ENCODE assay signal across 1 cellular context in the genomic region with DNA sequence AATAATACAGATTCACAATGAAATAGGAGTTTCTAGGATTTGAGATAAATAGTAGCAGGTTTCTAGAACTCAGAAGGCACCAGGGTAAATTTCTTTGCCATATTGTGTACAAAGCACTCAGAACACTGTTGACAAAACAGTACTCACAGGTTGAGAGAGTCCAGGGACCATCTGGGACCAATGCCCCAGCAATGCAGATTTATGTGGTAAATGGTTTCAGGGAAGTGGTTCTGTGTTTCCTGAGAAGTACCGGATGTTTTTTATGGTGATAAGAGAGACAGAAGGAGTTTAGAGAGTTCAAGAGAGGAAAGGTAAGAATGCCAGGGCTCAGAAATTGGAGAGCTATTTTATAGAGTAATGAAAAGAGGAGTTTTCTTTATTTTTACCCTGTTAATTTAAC.
TF ChIP-seq lines count a peak whose summit lies in the region.

No MANE protein-coding gene starts in this region.

TF ChIP-seq in HepG2, 621 proteins besides CTCF, POLR2A, EP300 and RAD21 (continued from another document and continues in another):
- no peak for TF ChIP-seq ZNF552 (CRISPR knock-in tag; IDR thresholded peaks at IDR 0.05; ENCODE audit: borderline replicate concordance)
- no peak for TF ChIP-seq MLXIP (CRISPR knock-in tag; IDR thresholded peaks at IDR 0.05; ENCODE audit: borderline replicate concordance)
- TF ChIP-seq ZNF713 (CRISPR knock-in tag; IDR thresholded peaks at IDR 0.05): no peak
- no peak for TF ChIP-seq ZNF296 (CRISPR knock-in tag; conservative IDR thresholded peaks at IDR 0.05)
- TF ChIP-seq HMG20A (CRISPR knock-in tag; IDR thresholded peaks at IDR 0.05; ENCODE audit: borderline replicate concordance): peak; percentile 13; the same call in 1 of the 2 replicates
- TF ChIP-seq, protein P1, sequence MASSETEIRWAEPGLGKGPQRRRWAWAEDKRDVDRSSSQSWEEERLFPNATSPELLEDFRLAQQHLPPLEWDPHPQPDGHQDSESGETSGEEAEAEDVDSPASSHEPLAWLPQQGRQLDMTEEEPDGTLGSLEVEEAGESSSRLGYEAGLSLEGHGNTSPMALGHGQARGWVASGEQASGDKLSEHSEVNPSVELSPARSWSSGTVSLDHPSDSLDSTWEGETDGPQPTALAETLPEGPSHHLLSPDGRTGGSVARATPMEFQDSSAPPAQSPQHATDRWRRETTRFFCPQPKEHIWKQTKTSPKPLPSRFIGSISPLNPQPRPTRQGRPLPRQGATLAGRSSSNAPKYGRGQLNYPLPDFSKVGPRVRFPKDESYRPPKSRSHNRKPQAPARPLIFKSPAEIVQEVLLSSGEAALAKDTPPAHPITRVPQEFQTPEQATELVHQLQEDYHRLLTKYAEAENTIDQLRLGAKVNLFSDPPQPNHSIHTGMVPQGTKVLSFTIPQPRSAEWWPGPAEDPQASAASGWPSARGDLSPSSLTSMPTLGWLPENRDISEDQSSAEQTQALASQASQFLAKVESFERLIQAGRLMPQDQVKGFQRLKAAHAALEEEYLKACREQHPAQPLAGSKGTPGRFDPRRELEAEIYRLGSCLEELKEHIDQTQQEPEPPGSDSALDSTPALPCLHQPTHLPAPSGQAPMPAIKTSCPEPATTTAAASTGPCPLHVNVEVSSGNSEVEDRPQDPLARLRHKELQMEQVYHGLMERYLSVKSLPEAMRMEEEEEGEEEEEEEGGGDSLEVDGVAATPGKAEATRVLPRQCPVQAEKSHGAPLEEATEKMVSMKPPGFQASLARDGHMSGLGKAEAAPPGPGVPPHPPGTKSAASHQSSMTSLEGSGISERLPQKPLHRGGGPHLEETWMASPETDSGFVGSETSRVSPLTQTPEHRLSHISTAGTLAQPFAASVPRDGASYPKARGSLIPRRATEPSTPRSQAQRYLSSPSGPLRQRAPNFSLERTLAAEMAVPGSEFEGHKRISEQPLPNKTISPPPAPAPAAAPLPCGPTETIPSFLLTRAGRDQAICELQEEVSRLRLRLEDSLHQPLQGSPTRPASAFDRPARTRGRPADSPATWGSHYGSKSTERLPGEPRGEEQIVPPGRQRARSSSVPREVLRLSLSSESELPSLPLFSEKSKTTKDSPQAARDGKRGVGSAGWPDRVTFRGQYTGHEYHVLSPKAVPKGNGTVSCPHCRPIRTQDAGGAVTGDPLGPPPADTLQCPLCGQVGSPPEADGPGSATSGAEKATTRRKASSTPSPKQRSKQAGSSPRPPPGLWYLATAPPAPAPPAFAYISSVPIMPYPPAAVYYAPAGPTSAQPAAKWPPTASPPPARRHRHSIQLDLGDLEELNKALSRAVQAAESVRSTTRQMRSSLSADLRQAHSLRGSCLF (CRISPR knock-in tag; IDR thresholded peaks at IDR 0.05; ENCODE audit: borderline replicate concordance): no peak
- no peak for TF ChIP-seq MIER3 (CRISPR knock-in tag; IDR thresholded peaks at IDR 0.05; ENCODE audit: borderline replicate concordance)
- no peak for TF ChIP-seq ZNF44 (CRISPR knock-in tag; IDR thresholded peaks at IDR 0.05)
- peak; percentile 62 for TF ChIP-seq SAP130 (CRISPR knock-in tag; IDR thresholded peaks at IDR 0.05; ENCODE audit: low read depth)
- no peak for TF ChIP-seq TBX2 (CRISPR knock-in tag; IDR thresholded peaks at IDR 0.05; ENCODE audit: borderline replicate concordance)
- TF ChIP-seq ZNF879 (CRISPR knock-in tag; IDR thresholded peaks at IDR 0.05): no peak
- TF ChIP-seq, protein P2, sequence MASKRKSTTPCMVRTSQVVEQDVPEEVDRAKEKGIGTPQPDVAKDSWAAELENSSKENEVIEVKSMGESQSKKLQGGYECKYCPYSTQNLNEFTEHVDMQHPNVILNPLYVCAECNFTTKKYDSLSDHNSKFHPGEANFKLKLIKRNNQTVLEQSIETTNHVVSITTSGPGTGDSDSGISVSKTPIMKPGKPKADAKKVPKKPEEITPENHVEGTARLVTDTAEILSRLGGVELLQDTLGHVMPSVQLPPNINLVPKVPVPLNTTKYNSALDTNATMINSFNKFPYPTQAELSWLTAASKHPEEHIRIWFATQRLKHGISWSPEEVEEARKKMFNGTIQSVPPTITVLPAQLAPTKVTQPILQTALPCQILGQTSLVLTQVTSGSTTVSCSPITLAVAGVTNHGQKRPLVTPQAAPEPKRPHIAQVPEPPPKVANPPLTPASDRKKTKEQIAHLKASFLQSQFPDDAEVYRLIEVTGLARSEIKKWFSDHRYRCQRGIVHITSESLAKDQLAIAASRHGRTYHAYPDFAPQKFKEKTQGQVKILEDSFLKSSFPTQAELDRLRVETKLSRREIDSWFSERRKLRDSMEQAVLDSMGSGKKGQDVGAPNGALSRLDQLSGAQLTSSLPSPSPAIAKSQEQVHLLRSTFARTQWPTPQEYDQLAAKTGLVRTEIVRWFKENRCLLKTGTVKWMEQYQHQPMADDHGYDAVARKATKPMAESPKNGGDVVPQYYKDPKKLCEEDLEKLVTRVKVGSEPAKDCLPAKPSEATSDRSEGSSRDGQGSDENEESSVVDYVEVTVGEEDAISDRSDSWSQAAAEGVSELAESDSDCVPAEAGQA (IDR thresholded peaks at IDR 0.05; ENCODE audit: low read depth): no peak
- TF ChIP-seq, protein P2 (CRISPR knock-in tag; IDR thresholded peaks at IDR 0.05; ENCODE audit: borderline replicate concordance): no peak
- no peak for TF ChIP-seq ZNF224 (CRISPR knock-in tag; IDR thresholded peaks at IDR 0.05)
- no peak for TF ChIP-seq KLF13 (CRISPR knock-in tag; IDR thresholded peaks at IDR 0.05)
- no peak for TF ChIP-seq MAFF (IDR thresholded peaks at IDR 0.05; ENCODE audit: low read depth, low read length)
- TF ChIP-seq ZNF704 (CRISPR knock-in tag; IDR thresholded peaks at IDR 0.05; ENCODE audit: borderline replicate concordance): no peak
- TF ChIP-seq E2F2 (CRISPR knock-in tag; IDR thresholded peaks at IDR 0.05; ENCODE audit: borderline replicate concordance): no peak
- TF ChIP-seq, protein P3, sequence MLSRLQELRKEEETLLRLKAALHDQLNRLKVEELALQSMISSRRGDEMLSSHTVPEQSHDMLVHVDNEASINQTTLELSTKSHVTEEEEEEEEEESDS (CRISPR knock-in tag; IDR thresholded peaks at IDR 0.05; ENCODE audit: borderline replicate concordance): no peak
- TF ChIP-seq ATF2 (CRISPR knock-in tag; IDR thresholded peaks at IDR 0.05): no peak
- no peak for TF ChIP-seq STAT6 (CRISPR knock-in tag; IDR thresholded peaks at IDR 0.05; ENCODE audit: borderline replicate concordance)
- TF ChIP-seq ZC3H13 (CRISPR knock-in tag; IDR thresholded peaks at IDR 0.05): no peak
- no peak for TF ChIP-seq ZBTB1 (CRISPR knock-in tag; IDR thresholded peaks at IDR 0.05; ENCODE audit: borderline replicate concordance)
- no peak for TF ChIP-seq TBX3 (IDR thresholded peaks at IDR 0.05; ENCODE audit: borderline replicate concordance)
- TF ChIP-seq, protein P4, sequence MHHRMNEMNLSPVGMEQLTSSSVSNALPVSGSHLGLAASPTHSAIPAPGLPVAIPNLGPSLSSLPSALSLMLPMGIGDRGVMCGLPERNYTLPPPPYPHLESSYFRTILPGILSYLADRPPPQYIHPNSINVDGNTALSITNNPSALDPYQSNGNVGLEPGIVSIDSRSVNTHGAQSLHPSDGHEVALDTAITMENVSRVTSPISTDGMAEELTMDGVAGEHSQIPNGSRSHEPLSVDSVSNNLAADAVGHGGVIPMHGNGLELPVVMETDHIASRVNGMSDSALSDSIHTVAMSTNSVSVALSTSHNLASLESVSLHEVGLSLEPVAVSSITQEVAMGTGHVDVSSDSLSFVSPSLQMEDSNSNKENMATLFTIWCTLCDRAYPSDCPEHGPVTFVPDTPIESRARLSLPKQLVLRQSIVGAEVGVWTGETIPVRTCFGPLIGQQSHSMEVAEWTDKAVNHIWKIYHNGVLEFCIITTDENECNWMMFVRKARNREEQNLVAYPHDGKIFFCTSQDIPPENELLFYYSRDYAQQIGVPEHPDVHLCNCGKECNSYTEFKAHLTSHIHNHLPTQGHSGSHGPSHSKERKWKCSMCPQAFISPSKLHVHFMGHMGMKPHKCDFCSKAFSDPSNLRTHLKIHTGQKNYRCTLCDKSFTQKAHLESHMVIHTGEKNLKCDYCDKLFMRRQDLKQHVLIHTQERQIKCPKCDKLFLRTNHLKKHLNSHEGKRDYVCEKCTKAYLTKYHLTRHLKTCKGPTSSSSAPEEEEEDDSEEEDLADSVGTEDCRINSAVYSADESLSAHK (CRISPR knock-in tag; IDR thresholded peaks at IDR 0.05; ENCODE audit: borderline replicate concordance): no peak
